1 cellular context compared by ENCODE assay signal in the genomic region with DNA sequence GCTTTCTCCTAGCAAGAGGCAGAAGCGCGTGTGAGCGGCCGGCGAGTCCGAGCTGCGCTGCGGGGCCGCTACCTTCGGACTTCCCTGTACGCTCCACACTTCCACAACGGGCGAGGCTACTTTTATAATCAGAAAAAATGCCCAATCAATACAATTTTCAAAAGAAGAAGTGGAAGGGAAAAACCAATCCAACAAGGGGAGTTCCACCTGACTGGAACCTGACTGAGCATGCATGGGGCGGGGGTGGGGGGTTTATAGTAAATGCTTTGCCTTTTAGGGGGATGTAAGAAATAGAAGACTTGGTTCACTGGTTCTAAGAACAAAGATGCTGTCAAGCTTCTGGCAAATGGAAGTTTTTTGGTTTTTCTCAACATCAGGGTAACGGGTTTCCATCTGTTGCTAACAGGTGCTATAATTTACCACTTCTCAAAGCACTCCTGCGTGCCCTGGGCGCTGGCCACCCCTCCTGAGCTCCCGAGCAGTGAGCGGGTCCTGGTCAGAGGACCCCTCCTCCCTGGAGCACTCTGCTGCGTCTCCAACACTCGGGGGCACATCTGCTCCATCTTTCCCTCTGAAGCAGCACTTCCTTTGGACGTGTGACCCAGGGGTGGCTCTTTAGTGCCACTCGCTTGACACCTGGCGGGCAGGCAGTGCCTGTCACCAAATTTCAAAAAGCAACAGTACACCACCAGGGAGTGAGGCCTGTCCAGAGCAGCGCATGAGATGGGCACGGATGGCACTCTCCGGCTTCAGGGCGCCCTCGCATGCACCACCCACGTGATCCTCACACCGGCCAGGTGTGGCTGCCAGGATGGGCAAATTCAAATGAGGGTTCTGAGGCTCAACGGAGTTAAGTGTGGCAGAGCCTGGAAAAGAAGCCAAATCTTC.
TF ChIP-seq lines count a peak whose summit lies in the region.

No MANE protein-coding gene starts in this region.

TF ChIP-seq in GM12878, 131 proteins besides CTCF, POLR2A, EP300 and RAD21 (continued from another document):
- peak; percentile 39 to 62; a peak in 2 of 4 replicates for TF ChIP-seq BHLHE40 (IDR thresholded peaks at IDR 0.05; ENCODE audit: borderline replicate concordance in 1 of 2, low read depth in 2 of 2, low read length in 1 of 2)
- TF ChIP-seq, protein P1, sequence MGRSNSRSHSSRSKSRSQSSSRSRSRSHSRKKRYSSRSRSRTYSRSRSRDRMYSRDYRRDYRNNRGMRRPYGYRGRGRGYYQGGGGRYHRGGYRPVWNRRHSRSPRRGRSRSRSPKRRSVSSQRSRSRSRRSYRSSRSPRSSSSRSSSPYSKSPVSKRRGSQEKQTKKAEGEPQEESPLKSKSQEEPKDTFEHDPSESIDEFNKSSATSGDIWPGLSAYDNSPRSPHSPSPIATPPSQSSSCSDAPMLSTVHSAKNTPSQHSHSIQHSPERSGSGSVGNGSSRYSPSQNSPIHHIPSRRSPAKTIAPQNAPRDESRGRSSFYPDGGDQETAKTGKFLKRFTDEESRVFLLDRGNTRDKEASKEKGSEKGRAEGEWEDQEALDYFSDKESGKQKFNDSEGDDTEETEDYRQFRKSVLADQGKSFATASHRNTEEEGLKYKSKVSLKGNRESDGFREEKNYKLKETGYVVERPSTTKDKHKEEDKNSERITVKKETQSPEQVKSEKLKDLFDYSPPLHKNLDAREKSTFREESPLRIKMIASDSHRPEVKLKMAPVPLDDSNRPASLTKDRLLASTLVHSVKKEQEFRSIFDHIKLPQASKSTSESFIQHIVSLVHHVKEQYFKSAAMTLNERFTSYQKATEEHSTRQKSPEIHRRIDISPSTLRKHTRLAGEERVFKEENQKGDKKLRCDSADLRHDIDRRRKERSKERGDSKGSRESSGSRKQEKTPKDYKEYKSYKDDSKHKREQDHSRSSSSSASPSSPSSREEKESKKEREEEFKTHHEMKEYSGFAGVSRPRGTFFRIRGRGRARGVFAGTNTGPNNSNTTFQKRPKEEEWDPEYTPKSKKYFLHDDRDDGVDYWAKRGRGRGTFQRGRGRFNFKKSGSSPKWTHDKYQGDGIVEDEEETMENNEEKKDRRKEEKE (IDR thresholded peaks at IDR 0.05), result no peak
- peak; percentile 58; the same call in 1 of the 2 replicates for TF ChIP-seq RAD51 (IDR thresholded peaks at IDR 0.05)
- TF ChIP-seq, protein P2, sequence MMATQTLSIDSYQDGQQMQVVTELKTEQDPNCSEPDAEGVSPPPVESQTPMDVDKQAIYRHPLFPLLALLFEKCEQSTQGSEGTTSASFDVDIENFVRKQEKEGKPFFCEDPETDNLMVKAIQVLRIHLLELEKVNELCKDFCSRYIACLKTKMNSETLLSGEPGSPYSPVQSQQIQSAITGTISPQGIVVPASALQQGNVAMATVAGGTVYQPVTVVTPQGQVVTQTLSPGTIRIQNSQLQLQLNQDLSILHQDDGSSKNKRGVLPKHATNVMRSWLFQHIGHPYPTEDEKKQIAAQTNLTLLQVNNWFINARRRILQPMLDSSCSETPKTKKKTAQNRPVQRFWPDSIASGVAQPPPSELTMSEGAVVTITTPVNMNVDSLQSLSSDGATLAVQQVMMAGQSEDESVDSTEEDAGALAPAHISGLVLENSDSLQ (IDR thresholded peaks at IDR 0.05), result peak; percentile 42; the same call in 1 of the 2 replicates
- TF ChIP-seq SUPT20H (IDR thresholded peaks at IDR 0.05; ENCODE audit: borderline replicate concordance, control insufficient read depth, low read depth, low read length), result no peak
- 0 out of 2 replicates have a peak, but pooled peaks have one; percentile 24 for TF ChIP-seq PML (IDR thresholded peaks at IDR 0.05; ENCODE audit: low read length)
- TF ChIP-seq ATF7 (IDR thresholded peaks at IDR 0.05; ENCODE audit: low read depth), result peak; percentile 90
- no peak for TF ChIP-seq SUZ12 (IDR thresholded peaks at IDR 0.05; ENCODE audit: unreplicated experiment)
- TF ChIP-seq NFIC (IDR thresholded peaks at IDR 0.05; ENCODE audit: low read depth, low read length), result peak; percentile 79
- peak; percentile 87 for TF ChIP-seq FOXK2 (IDR thresholded peaks at IDR 0.05)
- no peak for TF ChIP-seq NFXL1 (IDR thresholded peaks at IDR 0.05; ENCODE audit: borderline replicate concordance)
- TF ChIP-seq RFX5 (IDR thresholded peaks at IDR 0.05; ENCODE audit: low read depth, low read length), result 0 out of 2 replicates have a peak, but pooled peaks have one; percentile 1
- peak; percentile 6; the same call in 1 of the 2 replicates for TF ChIP-seq DPF2 (IDR thresholded peaks at IDR 0.05)
- TF ChIP-seq, protein P3, sequence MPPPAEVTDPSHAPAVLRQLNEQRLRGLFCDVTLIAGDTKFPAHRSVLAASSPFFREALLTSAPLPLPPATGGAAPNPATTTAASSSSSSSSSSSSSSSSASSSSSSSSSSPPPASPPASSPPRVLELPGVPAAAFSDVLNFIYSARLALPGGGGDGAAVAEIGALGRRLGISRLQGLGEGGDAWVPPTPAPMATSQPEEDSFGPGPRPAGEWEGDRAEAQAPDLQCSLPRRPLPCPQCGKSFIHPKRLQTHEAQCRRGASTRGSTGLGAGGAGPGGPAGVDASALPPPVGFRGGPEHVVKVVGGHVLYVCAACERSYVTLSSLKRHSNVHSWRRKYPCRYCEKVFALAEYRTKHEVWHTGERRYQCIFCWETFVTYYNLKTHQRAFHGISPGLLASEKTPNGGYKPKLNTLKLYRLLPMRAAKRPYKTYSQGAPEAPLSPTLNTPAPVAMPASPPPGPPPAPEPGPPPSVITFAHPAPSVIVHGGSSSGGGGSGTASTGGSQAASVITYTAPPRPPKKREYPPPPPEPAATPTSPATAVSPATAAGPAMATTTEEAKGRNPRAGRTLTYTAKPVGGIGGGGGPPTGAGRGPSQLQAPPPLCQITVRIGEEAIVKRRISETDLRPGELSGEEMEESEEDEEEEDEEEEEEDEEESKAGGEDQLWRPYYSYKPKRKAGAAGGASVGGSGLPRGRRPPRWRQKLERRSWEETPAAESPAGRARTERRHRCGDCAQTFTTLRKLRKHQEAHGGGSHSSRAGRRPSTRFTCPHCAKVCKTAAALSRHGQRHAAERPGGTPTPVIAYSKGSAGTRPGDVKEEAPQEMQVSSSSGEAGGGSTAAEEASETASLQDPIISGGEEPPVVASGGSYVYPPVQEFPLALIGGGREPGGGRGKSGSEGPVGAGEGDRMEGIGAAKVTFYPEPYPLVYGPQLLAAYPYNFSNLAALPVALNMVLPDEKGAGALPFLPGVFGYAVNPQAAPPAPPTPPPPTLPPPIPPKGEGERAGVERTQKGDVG (CRISPR knock-in tag; IDR thresholded peaks at IDR 0.05), result no peak
- no peak for TF ChIP-seq KAT2A (conservative IDR thresholded peaks at IDR 0.05; ENCODE audit: control insufficient read depth, low read depth, low read length)
- TF ChIP-seq, protein P4, sequence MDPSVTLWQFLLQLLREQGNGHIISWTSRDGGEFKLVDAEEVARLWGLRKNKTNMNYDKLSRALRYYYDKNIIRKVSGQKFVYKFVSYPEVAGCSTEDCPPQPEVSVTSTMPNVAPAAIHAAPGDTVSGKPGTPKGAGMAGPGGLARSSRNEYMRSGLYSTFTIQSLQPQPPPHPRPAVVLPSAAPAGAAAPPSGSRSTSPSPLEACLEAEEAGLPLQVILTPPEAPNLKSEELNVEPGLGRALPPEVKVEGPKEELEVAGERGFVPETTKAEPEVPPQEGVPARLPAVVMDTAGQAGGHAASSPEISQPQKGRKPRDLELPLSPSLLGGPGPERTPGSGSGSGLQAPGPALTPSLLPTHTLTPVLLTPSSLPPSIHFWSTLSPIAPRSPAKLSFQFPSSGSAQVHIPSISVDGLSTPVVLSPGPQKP (IDR thresholded peaks at IDR 0.05; ENCODE audit: low read depth, low read length), result 0 out of 2 replicates have a peak, but pooled peaks have one; percentile 25
- TF ChIP-seq BMI1 (IDR thresholded peaks at IDR 0.05; ENCODE audit: borderline replicate concordance), result no peak
- TF ChIP-seq NRF1 (conservative IDR thresholded peaks at IDR 0.05; ENCODE audit: low read depth, low read length), result no peak
- peak; percentile 58; the same call in 1 of the 2 replicates for TF ChIP-seq JUND (IDR thresholded peaks at IDR 0.05; ENCODE audit: low read depth, low read length)
- no peak for TF ChIP-seq ZNF217 (IDR thresholded peaks at IDR 0.05)
- TF ChIP-seq RB1 (IDR thresholded peaks at IDR 0.05; ENCODE audit: borderline replicate concordance), result no peak; the same call in 1 of the 2 replicates
- TF ChIP-seq GATAD2B (conservative IDR thresholded peaks at IDR 0.05; ENCODE audit: low read depth), result peak; percentile 57
- TF ChIP-seq, protein P5, sequence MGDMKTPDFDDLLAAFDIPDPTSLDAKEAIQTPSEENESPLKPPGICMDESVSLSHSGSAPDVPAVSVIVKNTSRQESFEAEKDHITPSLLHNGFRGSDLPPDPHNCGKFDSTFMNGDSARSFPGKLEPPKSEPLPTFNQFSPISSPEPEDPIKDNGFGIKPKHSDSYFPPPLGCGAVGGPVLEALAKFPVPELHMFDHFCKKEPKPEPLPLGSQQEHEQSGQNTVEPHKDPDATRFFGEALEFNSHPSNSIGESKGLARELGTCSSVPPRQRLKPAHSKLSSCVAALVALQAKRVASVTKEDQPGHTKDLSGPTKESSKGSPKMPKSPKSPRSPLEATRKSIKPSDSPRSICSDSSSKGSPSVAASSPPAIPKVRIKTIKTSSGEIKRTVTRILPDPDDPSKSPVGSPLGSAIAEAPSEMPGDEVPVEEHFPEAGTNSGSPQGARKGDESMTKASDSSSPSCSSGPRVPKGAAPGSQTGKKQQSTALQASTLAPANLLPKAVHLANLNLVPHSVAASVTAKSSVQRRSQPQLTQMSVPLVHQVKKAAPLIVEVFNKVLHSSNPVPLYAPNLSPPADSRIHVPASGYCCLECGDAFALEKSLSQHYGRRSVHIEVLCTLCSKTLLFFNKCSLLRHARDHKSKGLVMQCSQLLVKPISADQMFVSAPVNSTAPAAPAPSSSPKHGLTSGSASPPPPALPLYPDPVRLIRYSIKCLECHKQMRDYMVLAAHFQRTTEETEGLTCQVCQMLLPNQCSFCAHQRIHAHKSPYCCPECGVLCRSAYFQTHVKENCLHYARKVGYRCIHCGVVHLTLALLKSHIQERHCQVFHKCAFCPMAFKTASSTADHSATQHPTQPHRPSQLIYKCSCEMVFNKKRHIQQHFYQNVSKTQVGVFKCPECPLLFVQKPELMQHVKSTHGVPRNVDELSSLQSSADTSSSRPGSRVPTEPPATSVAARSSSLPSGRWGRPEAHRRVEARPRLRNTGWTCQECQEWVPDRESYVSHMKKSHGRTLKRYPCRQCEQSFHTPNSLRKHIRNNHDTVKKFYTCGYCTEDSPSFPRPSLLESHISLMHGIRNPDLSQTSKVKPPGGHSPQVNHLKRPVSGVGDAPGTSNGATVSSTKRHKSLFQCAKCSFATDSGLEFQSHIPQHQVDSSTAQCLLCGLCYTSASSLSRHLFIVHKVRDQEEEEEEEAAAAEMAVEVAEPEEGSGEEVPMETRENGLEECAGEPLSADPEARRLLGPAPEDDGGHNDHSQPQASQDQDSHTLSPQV (IDR thresholded peaks at IDR 0.05), result no peak
- no peak for TF ChIP-seq PAX8 (IDR thresholded peaks at IDR 0.05)
- no peak for TF ChIP-seq STAT1 (conservative IDR thresholded peaks at IDR 0.05)
- no peak for TF ChIP-seq CBX5 (IDR thresholded peaks at IDR 0.05; ENCODE audit: low read depth)
- TF ChIP-seq, protein P6, sequence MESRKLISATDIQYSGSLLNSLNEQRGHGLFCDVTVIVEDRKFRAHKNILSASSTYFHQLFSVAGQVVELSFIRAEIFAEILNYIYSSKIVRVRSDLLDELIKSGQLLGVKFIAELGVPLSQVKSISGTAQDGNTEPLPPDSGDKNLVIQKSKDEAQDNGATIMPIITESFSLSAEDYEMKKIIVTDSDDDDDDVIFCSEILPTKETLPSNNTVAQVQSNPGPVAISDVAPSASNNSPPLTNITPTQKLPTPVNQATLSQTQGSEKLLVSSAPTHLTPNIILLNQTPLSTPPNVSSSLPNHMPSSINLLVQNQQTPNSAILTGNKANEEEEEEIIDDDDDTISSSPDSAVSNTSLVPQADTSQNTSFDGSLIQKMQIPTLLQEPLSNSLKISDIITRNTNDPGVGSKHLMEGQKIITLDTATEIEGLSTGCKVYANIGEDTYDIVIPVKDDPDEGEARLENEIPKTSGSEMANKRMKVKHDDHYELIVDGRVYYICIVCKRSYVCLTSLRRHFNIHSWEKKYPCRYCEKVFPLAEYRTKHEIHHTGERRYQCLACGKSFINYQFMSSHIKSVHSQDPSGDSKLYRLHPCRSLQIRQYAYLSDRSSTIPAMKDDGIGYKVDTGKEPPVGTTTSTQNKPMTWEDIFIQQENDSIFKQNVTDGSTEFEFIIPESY (IDR thresholded peaks at IDR 0.05), result 0 out of 2 replicates have a peak, but pooled peaks have one; percentile 5
- TF ChIP-seq MEF2B (IDR thresholded peaks at IDR 0.05; ENCODE audit: partially characterized antibody, poor library complexity, severe bottlenecking), result no peak
- TF ChIP-seq MEF2A (IDR thresholded peaks at IDR 0.05; ENCODE audit: insufficient read depth, low read depth, low read length), result peak; percentile 35; the same call in 1 of the 2 replicates
- 0 out of 2 replicates have a peak, but pooled peaks have one; percentile 59 for TF ChIP-seq LARP7 (IDR thresholded peaks at IDR 0.05)
- TF ChIP-seq TCF12 (IDR thresholded peaks at IDR 0.05; ENCODE audit: low read depth, low read length), result no peak; the same call in none of the 2 replicates
- TF ChIP-seq HCFC1 (IDR thresholded peaks at IDR 0.05; ENCODE audit: low read length), result no peak
